In genomic region chr1:54934869-54935268, GRCh38 we compare ENCODE assay signal across 15 cellular contexts. TPM values are rescaled to one million over a fixed set of nuclear protein-coding genes. Genes with fewer than 3 reads are reported as not detected.
A peak's percentile ranks its signal among the peaks of the same experiment; 100 is the strongest.
DNase-seq lines count a peak whose midpoint lies in the region; TF ChIP-seq lines count a peak whose summit lies in the region.
"Had no signal": no experiment of that assay in that cellular context is flagged by ENCODE, and none has a peak within 500 bp of the region (broad histone marks: within the 10 kb centered on the region; RNA-seq: fewer than 3 reads in every experiment).

No MANE protein-coding gene starts in this region.

- H3K79me2 ChIP-seq in trophoblast cell (ENCODE audit: control insufficient read depth, insufficient read depth, low read length, poor library complexity), result no peaks in the 10 kb centered on the region
- H3K79me2 ChIP-seq: parathyroid adenoma had no signal

- H3K4ac ChIP-seq in trophoblast cell (ENCODE audit: low read depth, low read length), result no peak overlapping the region

- H2AFZ ChIP-seq in trophoblast cell (ENCODE audit: insufficient read depth, low read length, poor library complexity), result no peak overlapping the region
- H2AFZ ChIP-seq: parathyroid adenoma had no signal

- H3K4me2 ChIP-seq in trophoblast cell (ENCODE audit: low read length), result no peak overlapping the region

- no peak overlapping the region for H4K91ac ChIP-seq in trophoblast cell (ENCODE audit: low read depth, low read length)

- no peak overlapping the region for H2AK5ac ChIP-seq in trophoblast cell (ENCODE audit: low read length)

- no peak overlapping the region for H4K8ac ChIP-seq in trophoblast cell (ENCODE audit: low read depth, low read length)

- H2BK5ac ChIP-seq in trophoblast cell (ENCODE audit: low read depth, low read length, poor library complexity), result no peak overlapping the region

- no peaks in the 10 kb centered on the region for H3K9me3 ChIP-seq in trophoblast cell (ENCODE audit: insufficient read depth, low read depth, low read length)

- peak; percentile 79 for DNase-seq in Caki2 (ENCODE audit: low read depth)
- no peak for DNase-seq in RWPE1 (ENCODE audit: low spot score)
- DNase-seq in fibroblast of gingiva (ENCODE audit: low read depth), result peak; percentile 95
- peak in 1 of 2 donors; percentile 56 for DNase-seq in trophoblast cell
- no peak for DNase-seq in cerebellar nuclear complex (lab: John Stamatoyannopoulos, UW)
- DNase-seq in medulla oblongata (ENCODE audit: extremely low spot score), result no peak
- DNase-seq in T-helper 1 cell, result no peak
- DNase-seq in stimulated activated CD8-positive, alpha-beta memory T cell treated with anti-CD3 and anti-CD28 coated beads, Interleukin-4, amount 100 ng/mL, for 48 hours, result no peak
- DNase-seq: activated CD4-positive, alpha-beta T cell treated with anti-CD3 and anti-CD28 coated beads, Interleukin-2, amount 50 U/mL, for 48 hours; activated naive CD4-positive, alpha-beta T cell treated with anti-CD3 and anti-CD28 coated beads for 36 hours; NCI-H1092; NCI-H748 treated with DMSO at 0.1 percent for 48 hours; substantia nigra had no signal

- no peak overlapping the region for H2BK12ac ChIP-seq in trophoblast cell (ENCODE audit: low read length)

- H3K79me1 ChIP-seq in trophoblast cell (ENCODE audit: low read length), result peaks cover 2% of the 10 kb centered on the region

- POLR2A ChIA-PET in RWPE1 (lab: Yijun Ruan, JAX; ENCODE audit: low non-redundant PET), result no interaction called here

- no peak for TF ChIP-seq CTCF in RWPE1 (conservative IDR thresholded peaks at IDR 0.05; ENCODE audit: low read depth)

- H3K27me3 ChIP-seq in trophoblast cell (ENCODE audit: insufficient read depth, low read length), result no peaks in the 10 kb centered on the region

- peak overlapping the region; percentile 67 for H3K27ac ChIP-seq in RWPE1
- peak overlapping the region; percentile 82 for H3K27ac ChIP-seq in trophoblast cell (ENCODE audit: low read depth, low read length)
- H3K27ac ChIP-seq: parathyroid adenoma had no signal

- no peaks in the 10 kb centered on the region for H3K36me3 ChIP-seq in trophoblast cell (ENCODE audit: control insufficient read depth in 1 of 2, insufficient read depth in 2 of 2, low read length in 2 of 2)

- H3K4me1 ChIP-seq in trophoblast cell (ENCODE audit: control insufficient read depth in 1 of 2, insufficient read depth in 2 of 2, low read length in 2 of 2), result peaks cover 0 to 6% of the 10 kb centered on the region in 2 experiments
- H3K4me1 ChIP-seq: parathyroid adenoma had no signal

- CTCF ChIA-PET in RWPE1 (lab: Yijun Ruan, JAX), result interaction anchor here (0.8 to 1.8 kb wide), 2 partner anchors 10 to 164 kb away, joined by 4 read pairs; no protein-coding TSS in a partner anchor

- in situ Hi-C loops in Caki2 (cut with HindIII; ENCODE audit: low pct_unique_long_range_greater_than_20kb, low sequenced_read_pairs), result no loop called here

- H2BK120ac ChIP-seq in trophoblast cell (ENCODE audit: insufficient read depth, low read length, poor library complexity), result no peak overlapping the region

- H3K14ac ChIP-seq in trophoblast cell (ENCODE audit: low read length), result no peak overlapping the region

- no peak overlapping the region for H4K12ac ChIP-seq in trophoblast cell (ENCODE audit: low read depth, low read length)

- H3K4me3 ChIP-seq in trophoblast cell (ENCODE audit: low read depth, low read length), result no peak overlapping the region
- H3K4me3 ChIP-seq: GM12878 had no signal

- H3K18ac ChIP-seq in trophoblast cell (ENCODE audit: low read length), result no peak overlapping the region

- no peak overlapping the region for H3K9ac ChIP-seq in trophoblast cell (ENCODE audit: low read length)
- H3K9ac ChIP-seq: parathyroid adenoma had no signal

- H3K23ac ChIP-seq in trophoblast cell (ENCODE audit: low read length), result no peak overlapping the region

RNA-seq across cellular contexts. Expression of gene TMEM61, which starts 45.6 kb away (rescaled TPM):
- 2.2 TPM in 1 of 2 replicates, not detected in the other for total RNA-seq in Caki2 (2014; rRNA removed; shearing (Covaris generic); ENCODE audit: low replicate concordance)
- polyA plus RNA-seq in trophoblast cell (2013), result 0.18 and 0.19 TPM in 2 replicates
- total RNA-seq: activated naive CD4-positive, alpha-beta T cell treated with anti-CD3 and anti-CD28 coated beads for 36 hours; GM12878 had no signal
- polyA plus RNA-seq: GM12878 had no signal

RNA-seq across cellular contexts. Expression of gene DHCR24, which starts 47.9 kb away (rescaled TPM):
- total RNA-seq in Caki2 (2014; rRNA removed; shearing (Covaris generic); ENCODE audit: low replicate concordance), result 275 and 305 TPM in 2 replicates
- polyA plus RNA-seq in trophoblast cell (2013), result 120 and 123 TPM in 2 replicates

Comparison
In these comparisons a context has a peak if more than half of its experiments do, and no peak if none do; other contexts are left out.
1. DNase-seq: peak in Caki2 (single experiment) and fibroblast of gingiva (single experiment); none in RWPE1 (single experiment), cerebellar nuclear complex (0 of 2), medulla oblongata (single experiment), T-helper 1 cell (0 of 5) and stimulated activated CD8-positive, alpha-beta memory T cell treated with anti-CD3 and anti-CD28 coated beads, Interleukin-4, amount 100 ng/mL, for 48 hours (single experiment).